Comparison of ENCODE assay signal across 13 cellular contexts in the genomic region with DNA sequence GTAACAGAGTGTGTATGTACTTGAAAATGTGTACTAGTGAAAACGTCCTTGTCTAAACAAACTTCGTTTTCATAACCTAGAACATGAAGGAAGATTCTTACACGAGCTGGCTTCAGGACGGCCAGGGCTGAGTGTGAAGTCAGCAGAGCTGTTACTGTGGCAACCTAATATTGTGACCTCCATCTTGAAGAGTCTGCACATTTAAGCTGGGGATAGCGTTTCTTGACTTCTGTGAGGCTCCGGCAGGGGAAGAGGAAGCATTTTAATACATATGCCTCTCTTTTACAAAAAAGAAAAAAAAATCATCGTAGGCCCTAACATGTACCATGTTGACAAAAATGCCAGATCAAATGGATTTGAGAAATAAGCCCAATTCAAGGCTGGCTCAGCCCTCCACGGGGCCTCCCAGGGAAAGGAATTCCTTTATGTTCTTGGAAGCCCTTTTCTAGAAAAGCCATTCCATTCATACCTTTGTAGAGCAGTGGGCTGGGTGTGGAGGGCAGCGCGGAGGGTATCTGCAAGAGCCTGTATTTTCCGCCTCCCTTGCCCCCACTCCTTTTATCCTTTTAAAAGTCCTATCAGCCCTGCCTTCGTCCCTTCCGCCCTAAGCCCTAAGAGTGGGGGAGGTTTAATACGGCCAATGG. TPM values are rescaled to one million over a fixed set of nuclear protein-coding genes. Genes with fewer than 3 reads are reported as not detected.
DNase-seq lines count a peak whose midpoint lies in the region; ATAC-seq and TF ChIP-seq lines count a peak whose summit lies in the region.
"Had no signal": no experiment of that assay in that cellular context is flagged by ENCODE, and none has a peak within 500 bp of the region (broad histone marks: within the 10 kb centered on the region; RNA-seq: fewer than 3 reads in every experiment).

No MANE protein-coding gene starts in this region.

- TF ChIP-seq CTCF in A673 (conservative IDR thresholded peaks at IDR 0.05; ENCODE audit: low read depth, low read length) (no peak), IMR-90 (conservative IDR thresholded peaks at IDR 0.05; ENCODE audit: low read depth, low read length) (no peak), fibroblast of mammary gland (conservative IDR thresholded peaks at IDR 0.05; ENCODE audit: control insufficient read depth, insufficient read depth, low read depth, low read length) (no peak)

- H3K4me1 Mint-ChIP-seq in naive thymus-derived CD4-positive, alpha-beta T cell: peaks cover 9 to 23% (median 17%) of the 10 kb centered on the region in 7 donors

- H3K23ac ChIP-seq in IMR-90 (ENCODE audit: low read depth, low read length): no peak overlapping the region

- intact Hi-C loops in A673 (cut with micrococcal nuclease; ENCODE audit: unreplicated experiment): loop anchor here (5.0 kb wide), 2 partner anchors 102 to 177 kb away; no protein-coding TSS in a partner anchor
- intact Hi-C loops in IMR-90 (cut with micrococcal nuclease): loop anchor here (2.0 to 10.0 kb wide), 2 partner anchors 97 to 245 kb away; no protein-coding TSS in a partner anchor
- intact Hi-C loops in naive thymus-derived CD4-positive, alpha-beta T cell (cut with micrococcal nuclease): no loop called here

- no peaks in the 10 kb centered on the region for H4K20me1 ChIP-seq in IMR-90 (ENCODE audit: insufficient read depth, low read length)

- H2BK120ac ChIP-seq in IMR-90 (ENCODE audit: low read depth, low read length): no peak overlapping the region

- WGBS in IMR-90 (ENCODE audit: extremely low coverage in 2 of 2, insufficient read length in 1 of 2), 2 experiments: no CpG with 5 or more reads among the region's 14 CpGs
- WGBS in mesodermal cell (ENCODE audit: insufficient coverage in 2 of 2), 2 experiments: 5 to 7% methylated on average over 4 to 6 of the region's 14 CpGs

- H2BK15ac ChIP-seq in IMR-90 (ENCODE audit: low read depth, low read length): no peak overlapping the region

- peak overlapping the region in 1 of 10 donors; percentile 27 for H3K4me3 Mint-ChIP-seq in naive thymus-derived CD4-positive, alpha-beta T cell
- H3K4me3 Mint-ChIP-seq: activated CD8-positive, alpha-beta T cell treated with anti-CD3 and anti-CD28 coated beads, Interleukin-2, amount 10 ng/mL, durations not matched to agents 7 days and 5 days had no signal

- H3K4ac ChIP-seq in IMR-90 (ENCODE audit: low read depth, low read length): peak overlapping the region; percentile 50; the same call in 1 of the 2 replicates

- H3K27me3 Mint-ChIP-seq in naive thymus-derived CD4-positive, alpha-beta T cell: peaks cover 37 to 50% (median 43%) of the 10 kb centered on the region in 5 donors

- TF ChIP-seq RAD21 in IMR-90 (IDR thresholded peaks at IDR 0.05; ENCODE audit: low read length): no peak

- H3K9me3 Mint-ChIP-seq in naive thymus-derived CD4-positive, alpha-beta T cell: no peaks in the 10 kb centered on the region

- no peak overlapping the region for H3K27ac Mint-ChIP-seq in naive thymus-derived CD4-positive, alpha-beta T cell
- H3K27ac Mint-ChIP-seq: activated CD8-positive, alpha-beta T cell treated with anti-CD3 and anti-CD28 coated beads, Interleukin-2, amount 10 ng/mL, durations not matched to agents 7 days and 5 days had no signal

- H3K9ac ChIP-seq in IMR-90 (ENCODE audit: low read depth, low read length): no peak overlapping the region

- H3K56ac ChIP-seq in IMR-90 (ENCODE audit: extremely low read depth, insufficient read depth, low read length): no peak overlapping the region

- POLR2A ChIA-PET in A673 (lab: Charles Lee; ENCODE audit: low non-redundant PET) (no interaction called here), IMR-90 (lab: Charles Lee; ENCODE audit: unreplicated experiment) (no interaction called here)
- POLR2A ChIA-PET in naive thymus-derived CD4-positive, alpha-beta T cell (lab: Charles Lee): no interaction called here

- no peak overlapping the region for H3K18ac ChIP-seq in IMR-90 (ENCODE audit: low read depth, low read length)

- H4K91ac ChIP-seq in IMR-90 (ENCODE audit: insufficient read depth, low read depth, low read length): no peak overlapping the region

- H3K36me3 ChIP-seq in A673 (ENCODE audit: insufficient read depth, low read length, poor library complexity, severe bottlenecking): peaks cover 13% of the 10 kb centered on the region
- peaks cover 2% of the 10 kb centered on the region; the same call in 1 of the 2 replicates for H3K36me3 ChIP-seq in IMR-90 (ENCODE audit: control insufficient read depth, insufficient read depth, low read length)
- no peaks in the 10 kb centered on the region for H3K36me3 ChIP-seq in mesodermal cell (ENCODE audit: control insufficient read depth, insufficient read depth, low read length)
- no peaks in the 10 kb centered on the region for H3K36me3 ChIP-seq in naive thymus-derived CD4-positive, alpha-beta T cell (ENCODE audit: control insufficient read depth in 2 of 3, insufficient read depth in 3 of 3, low read length in 3 of 3)

- H3K79me1 ChIP-seq in IMR-90 (ENCODE audit: low read depth in 1 of 2, low read length in 2 of 2): 0 out of 4 replicates have a peak, but pooled peaks cover 0 to 4% of the 10 kb centered on the region in 2 experiments

- H3K36me3 Mint-ChIP-seq in naive thymus-derived CD4-positive, alpha-beta T cell: peaks cover 0 to 58% (median 46%) of the 10 kb centered on the region in 5 donors

- peak; percentile 46 for DNase-seq in A673 (ENCODE audit: low spot score)
- DNase-seq in IMR-90: peak; percentile 44
- peak; percentile 5 for DNase-seq in fibroblast of mammary gland (ENCODE audit: low read depth)
- no peak for DNase-seq in AG08395 (ENCODE audit: low spot score)
- no peak for DNase-seq in naive thymus-derived CD4-positive, alpha-beta T cell
- no peak for DNase-seq in cerebellar cortex (ENCODE audit: low spot score)
- no peak for DNase-seq in DMS114 treated with DMSO at 0.1 percent for 48 hours (lab: John Stamatoyannopoulos, UW; ENCODE audit: unreplicated experiment)
- DNase-seq: activated CD8-positive, alpha-beta T cell treated with anti-CD3 and anti-CD28 coated beads, Interleukin-2, amount 10 ng/mL, durations not matched to agents 7 days and 5 days; activated naive CD4-positive, alpha-beta T cell treated with anti-CD3 and anti-CD28 coated beads, Interleukin-2, amount 50 U/mL, for 16 hours; AML-193; stimulated activated CD4-positive, alpha-beta T cell treated with anti-CD3 and anti-CD28 coated beads, Interleukin-12 subunit alpha, Interleukin-12 subunit beta, amount 100 ng/mL, for 4 hours had no signal

- H2BK5ac ChIP-seq in IMR-90 (ENCODE audit: low read depth, low read length, poor library complexity, severe bottlenecking): no peak overlapping the region

- peaks cover 14% of the 10 kb centered on the region for H3K9me1 ChIP-seq in IMR-90 (ENCODE audit: insufficient read depth, low read length)

- CTCF ChIA-PET in A673 (lab: Charles Lee): no interaction called here
- CTCF ChIA-PET in IMR-90 (lab: Yijun Ruan, JAX): interaction anchor here (0.6 to 1.5 kb wide), 2 partner anchors 104 to 335 kb away, joined by 3 to 5 read pairs; no protein-coding TSS in a partner anchor
- CTCF ChIA-PET in naive thymus-derived CD4-positive, alpha-beta T cell (lab: Charles Lee): no interaction called here

- H3K14ac ChIP-seq in IMR-90 (replicated peaks; ENCODE audit: low read depth, low read length): 0 out of 2 replicates have a peak overlapping the region, but pooled peaks have one; percentile 10

- peak overlapping the region; percentile 9; the same call in 1 of the 2 replicates for H2BK20ac ChIP-seq in IMR-90 (ENCODE audit: low read depth, low read length)

- dilution Hi-C loops in IMR-90 (cut with HindIII; ENCODE audit: low sequenced_read_pairs, unreplicated experiment): no loop called here

- no peak overlapping the region for H4K8ac ChIP-seq in IMR-90 (ENCODE audit: low read depth in 2 of 2, low read length in 2 of 2)

- peak overlapping the region; percentile 9 for H3K27ac ChIP-seq in A673 (ENCODE audit: low read depth, low read length, poor library complexity, severe bottlenecking)
- no peak overlapping the region for H3K27ac ChIP-seq in IMR-90 (ENCODE audit: insufficient read depth, low read length)
- peak overlapping the region; percentile 99 for H3K27ac ChIP-seq in mesodermal cell (ENCODE audit: low read depth, low read length, severe bottlenecking)
- H3K27ac ChIP-seq in naive thymus-derived CD4-positive, alpha-beta T cell (ENCODE audit: low read depth, low read length): no peak overlapping the region

- in situ Hi-C loops in IMR-90 (cut with MboI; ENCODE audit: low sequenced_read_pairs): no loop called here

- H3K4me3 ChIP-seq in A673 (ENCODE audit: low read depth, low read length, poor library complexity, severe bottlenecking) (no peak overlapping the region), IMR-90 (ENCODE audit: insufficient read depth, low read depth, low read length) (no peak overlapping the region), fibroblast of mammary gland (ENCODE audit: control insufficient read depth, low read depth, low read length) (no peak overlapping the region), mesodermal cell (ENCODE audit: extremely low read depth, insufficient read depth, low read length, poor library complexity, severe bottlenecking) (no peak overlapping the region)
- H3K4me3 ChIP-seq in naive thymus-derived CD4-positive, alpha-beta T cell (ENCODE audit: low read length): no peak overlapping the region

- no peak overlapping the region for H4K5ac ChIP-seq in IMR-90 (ENCODE audit: low read depth, low read length)

- BruUV-seq in A673 (replicated peaks; lab: Mats Ljungman, UMichigan) (no TSS peak), IMR-90 (replicated peaks; lab: Mats Ljungman, UMichigan) (no TSS peak)

- H3K27me3 ChIP-seq in A673 (replicated peaks; ENCODE audit: insufficient read depth, low read depth, low read length, poor library complexity): no peaks in the 10 kb centered on the region
- peaks cover 2% of the 10 kb centered on the region for H3K27me3 ChIP-seq in IMR-90 (ENCODE audit: control insufficient read depth, insufficient read depth, low read length)
- no peaks in the 10 kb centered on the region for H3K27me3 ChIP-seq in naive thymus-derived CD4-positive, alpha-beta T cell (ENCODE audit: control insufficient read depth in 2 of 2, insufficient read depth in 2 of 2, low read length in 2 of 2)

- no peak overlapping the region for H3K4me2 ChIP-seq in IMR-90 (ENCODE audit: low read depth, low read length)

- H3K4me1 ChIP-seq in A673 (ENCODE audit: insufficient read depth, low read length, poor library complexity, severe bottlenecking) (peaks cover 40% of the 10 kb centered on the region), IMR-90 (ENCODE audit: control insufficient read depth, insufficient read depth, low read length) (peaks cover 17% of the 10 kb centered on the region), mesodermal cell (ENCODE audit: control insufficient read depth, insufficient read depth, low read length, poor library complexity, severe bottlenecking) (peaks cover 53% of the 10 kb centered on the region)
- no peaks in the 10 kb centered on the region for H3K4me1 ChIP-seq in naive thymus-derived CD4-positive, alpha-beta T cell (ENCODE audit: control insufficient read depth in 2 of 2, insufficient read depth in 2 of 2, low read length in 2 of 2)

- no peak for TF ChIP-seq POLR2A in IMR-90 (IDR thresholded peaks at IDR 0.05; ENCODE audit: low read depth, low read length)

- no peak overlapping the region for H2AK9ac ChIP-seq in IMR-90 (replicated peaks; ENCODE audit: low read depth, low read length, poor library complexity)

- peak overlapping the region; percentile 1; the same call in 1 of the 2 replicates for H2AK5ac ChIP-seq in IMR-90 (ENCODE audit: low read depth, low read length)

- H3K9me3 ChIP-seq in A673 (ENCODE audit: low read depth, low read length, poor library complexity, severe bottlenecking) (no peaks in the 10 kb centered on the region), IMR-90 (ENCODE audit: control insufficient read depth, insufficient read depth, low read length) (no peaks in the 10 kb centered on the region), mesodermal cell (ENCODE audit: control insufficient read depth, low read length) (no peaks in the 10 kb centered on the region)
- H3K9me3 ChIP-seq in naive thymus-derived CD4-positive, alpha-beta T cell (ENCODE audit: control insufficient read depth in 2 of 3, low read length in 3 of 3): no peaks in the 10 kb centered on the region

- H2AFZ ChIP-seq in IMR-90 (replicated peaks; ENCODE audit: low read length, poor library complexity): no peak overlapping the region

- ATAC-seq in IMR-90 (ENCODE audit: low read depth): no peak
- no peak for ATAC-seq in naive thymus-derived CD4-positive, alpha-beta T cell
- ATAC-seq: activated CD8-positive, alpha-beta T cell treated with anti-CD3 and anti-CD28 coated beads, Interleukin-2, amount 10 ng/mL, durations not matched to agents 7 days and 5 days had no signal

RNA-seq across cellular contexts. Expression of gene SIM2, which starts 51.1 kb away (rescaled TPM):
- 42.7 and 49.1 TPM in 2 replicates for total RNA-seq in A673 (2021)
- 1.9 and 2.2 TPM in 2 replicates for total RNA-seq in IMR-90 (2012; rRNA removed)
- 7.5 and 7.9 TPM in 2 replicates for polyA plus RNA-seq in IMR-90 (2012; rRNA removed)
- 7.5 and 8.7 TPM in 2 replicates for polyA plus RNA-seq in IMR-90 (2012; cell fraction: cytosol; rRNA removed)
- 22.1 and 26.1 TPM in 2 replicates for polyA plus RNA-seq in IMR-90 (2012; cell fraction: nucleus; rRNA removed; ENCODE audit: low replicate concordance)
- 0.77 TPM for polyA plus RNA-seq in mesodermal cell (2013, experiment 1 of 2)
- 0.40 TPM for polyA plus RNA-seq in mesodermal cell (2013, experiment 2 of 2)
- total RNA-seq in naive thymus-derived CD4-positive, alpha-beta T cell: under 1 TPM in 1 of 5 experiments, not detected in 4; 0.12 TPM
- polyA plus RNA-seq in naive thymus-derived CD4-positive, alpha-beta T cell: not detected
- total RNA-seq: activated CD8-positive, alpha-beta T cell treated with anti-CD3 and anti-CD28 coated beads, Interleukin-2, amount 10 ng/mL, durations not matched to agents 7 days and 5 days; dermis microvascular lymphatic vessel endothelial cell had no signal

Comparison
In these comparisons a context has a peak if more than half of its experiments do, and no peak if none do; other contexts are left out.
1. DNase-seq: peak in A673 (single experiment), IMR-90 (single experiment) and fibroblast of mammary gland (single experiment); none in AG08395 (single experiment), naive thymus-derived CD4-positive, alpha-beta T cell (0 of 9), cerebellar cortex (single experiment) and DMS114 treated with DMSO at 0.1 percent for 48 hours (single experiment).
2. H3K27ac ChIP-seq: peak in A673 (single experiment) and mesodermal cell (single experiment); none in IMR-90 (single experiment) and naive thymus-derived CD4-positive, alpha-beta T cell (single experiment).
3. RNA of gene SIM2, which starts 51.1 kb away (total RNA-seq): 42.7 to 49.1 TPM in A673; 1.9 to 2.2 TPM in IMR-90 and 0.12 TPM in naive thymus-derived CD4-positive, alpha-beta T cell; every median in the first group is over 10 times any median in the second.
4. intact Hi-C loops: an anchor here in A673 (5.0 kb wide) and IMR-90 (2.0 to 10.0 kb wide); none called in naive thymus-derived CD4-positive, alpha-beta T cell.